In the genomic region with DNA sequence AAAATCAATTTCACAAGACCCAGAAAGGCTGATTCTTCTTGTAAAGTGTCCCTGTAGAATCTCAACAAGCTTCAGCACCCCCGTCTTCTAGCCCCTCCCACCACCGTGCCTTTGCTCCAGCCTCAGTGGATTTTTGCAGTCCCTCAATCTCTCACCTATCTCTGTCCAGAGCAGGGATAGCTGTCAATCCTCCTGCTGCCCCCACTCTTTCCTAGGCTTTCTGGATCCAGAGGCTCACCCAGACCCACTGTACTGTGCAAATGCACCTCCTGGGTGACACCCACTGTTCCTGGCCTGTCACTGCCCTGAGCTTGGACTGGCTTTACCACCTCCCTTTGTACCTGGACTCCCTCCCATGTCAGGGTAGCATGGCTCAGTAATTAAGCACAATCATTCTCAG, we compare ENCODE assay signal across 30 cellular contexts.
"Had no signal": no experiment of that assay in that cellular context is flagged by ENCODE, and none has a peak within 500 bp of the region (broad histone marks: within the 10 kb centered on the region; RNA-seq: fewer than 3 reads in every experiment).

No MANE protein-coding gene starts in this region.

- H3K36me3 ChIP-seq: neural progenitor cell, neutrophil, ovary, right lobe of liver, sigmoid colon, stomach, thoracic aorta, thyroid gland, tibial nerve, upper lobe of left lung, uterus had no signal

- H3K27ac ChIP-seq: neural progenitor cell, neutrophil, ovary, parathyroid adenoma, psoas muscle, right lobe of liver, sigmoid colon, stomach, thoracic aorta, thyroid gland, tibial nerve, upper lobe of left lung, uterus had no signal

- H3K9me3 Mint-ChIP-seq: natural killer cell; stimulated activated effector memory CD8-positive, alpha-beta T cell treated with anti-CD3 and anti-CD28 coated beads, Interleukin-12 subunit alpha, Interleukin-12 subunit beta, amount 100 ng/mL, for 72 hours had no signal

- H3K27me3 ChIP-seq: neural progenitor cell, neutrophil, ovary, right lobe of liver, sigmoid colon, thyroid gland, tibial nerve, upper lobe of left lung, uterus had no signal

- H3K79me2 ChIP-seq: parathyroid adenoma had no signal

- H3K36me3 Mint-ChIP-seq: natural killer cell; neural progenitor cell; stimulated activated effector memory CD8-positive, alpha-beta T cell treated with anti-CD3 and anti-CD28 coated beads, Interleukin-12 subunit alpha, Interleukin-12 subunit beta, amount 100 ng/mL, for 72 hours; stimulated activated naive B cell treated with anti-CD40 and anti-IgM and Interleukin-4, amounts not matched to agents 10 μg/mL and 1 μg/mL and 100 μg/mL, for 72 hours had no signal

- H3K4me1 ChIP-seq: neural progenitor cell, parathyroid adenoma, psoas muscle, sigmoid colon, stomach, thyroid gland, tibial nerve, upper lobe of left lung, uterus had no signal

- H2AFZ ChIP-seq: neural progenitor cell, parathyroid adenoma had no signal

- H3K27ac Mint-ChIP-seq: naive thymus-derived CD4-positive, alpha-beta T cell; natural killer cell; nephron; neural progenitor cell; progenitor cell of endocrine pancreas; stimulated activated effector memory CD8-positive, alpha-beta T cell treated with anti-CD3 and anti-CD28 coated beads, Interleukin-12 subunit alpha, Interleukin-12 subunit beta, amount 100 ng/mL, for 72 hours; stimulated activated naive B cell treated with anti-CD40 and anti-IgM and Interleukin-4, amounts not matched to agents 10 μg/mL and 1 μg/mL and 100 μg/mL, for 72 hours; stimulated activated naive CD8-positive, alpha-beta T cell treated with anti-CD3 and anti-CD28 coated beads, Interleukin-15, Interleukin-2, amounts not matched to agents 100 ng/mL and 50 ng/mL, for 24 hours had no signal

- ATAC-seq: naive thymus-derived CD4-positive, alpha-beta T cell; natural killer cell; psoas muscle; right cardiac atrium; stimulated activated effector memory CD8-positive, alpha-beta T cell treated with anti-CD3 and anti-CD28 coated beads, Interleukin-12 subunit alpha, Interleukin-12 subunit beta, amount 100 ng/mL, for 72 hours; stimulated activated naive B cell treated with anti-CD40 and anti-IgM and Interleukin-4, amounts not matched to agents 10 μg/mL and 1 μg/mL and 100 μg/mL, for 72 hours had no signal

- H3K4me1 Mint-ChIP-seq: naive thymus-derived CD4-positive, alpha-beta T cell; natural killer cell; nephron; neural progenitor cell; stimulated activated effector memory CD8-positive, alpha-beta T cell treated with anti-CD3 and anti-CD28 coated beads, Interleukin-12 subunit alpha, Interleukin-12 subunit beta, amount 100 ng/mL, for 72 hours; stimulated activated naive B cell treated with anti-CD40 and anti-IgM and Interleukin-4, amounts not matched to agents 10 μg/mL and 1 μg/mL and 100 μg/mL, for 72 hours had no signal

- H3K4me2 ChIP-seq: neural progenitor cell had no signal

- H3K4me3 ChIP-seq: neural progenitor cell, ovary, psoas muscle, right lobe of liver, sigmoid colon, stomach, thoracic aorta, thyroid gland, tibial nerve, upper lobe of left lung, uterus had no signal

- DNase-seq: naive thymus-derived CD4-positive, alpha-beta T cell; natural killer cell; nucleus accumbens; ovary; posterior cingulate gyrus; psoas muscle; right cardiac atrium; right lobe of liver; sigmoid colon; small intestine; stimulated activated CD4-positive, alpha-beta T cell treated with anti-CD3 and anti-CD28 coated beads, Interleukin-15, amount 100 ng/mL, for 24 hours; stimulated activated CD4-positive, alpha-beta T cell treated with anti-CD3 and anti-CD28 coated beads, Interleukin-2, amount 100 ng/mL, for 24 hours; stimulated activated CD4-positive, alpha-beta T cell treated with anti-CD3 and anti-CD28 coated beads, Interleukin-2, amount 100 ng/mL, for 48 hours; stimulated activated CD4-positive, alpha-beta T cell treated with anti-CD3 and anti-CD28 coated beads, Interleukin-4, amount 100 ng/mL, for 24 hours; stimulated activated naive B cell treated with anti-CD40 and anti-IgM and Interleukin-4, amounts not matched to agents 10 μg/mL and 1 μg/mL and 100 μg/mL, for 72 hours; stimulated activated naive CD4-positive, alpha-beta T cell treated with Interleukin-2 at 50 U/mL for 16 hours; stomach; thyroid gland; trophoblast cell; upper lobe of left lung; uterus had no signal

- H3K9me3 ChIP-seq: neutrophil, ovary, right lobe of liver, thoracic aorta, thyroid gland, uterus had no signal

- H3K4me3 Mint-ChIP-seq: naive thymus-derived CD4-positive, alpha-beta T cell; natural killer cell; nephron; neural progenitor cell; stimulated activated effector memory CD8-positive, alpha-beta T cell treated with anti-CD3 and anti-CD28 coated beads, Interleukin-12 subunit alpha, Interleukin-12 subunit beta, amount 100 ng/mL, for 72 hours; stimulated activated naive B cell treated with anti-CD40 and anti-IgM and Interleukin-4, amounts not matched to agents 10 μg/mL and 1 μg/mL and 100 μg/mL, for 72 hours; stimulated activated naive CD8-positive, alpha-beta T cell treated with anti-CD3 and anti-CD28 coated beads, Interleukin-15, Interleukin-2, amounts not matched to agents 100 ng/mL and 50 ng/mL, for 24 hours had no signal
